8 cellular contexts compared by ENCODE assay signal in genomic region chr13:112605531-112605990, GRCh38. TPM values are rescaled to one million over a fixed set of nuclear protein-coding genes. Genes with fewer than 3 reads are reported as not detected.
DNase-seq lines count a peak whose midpoint lies in the region; ATAC-seq and TF ChIP-seq lines count a peak whose summit lies in the region.

No MANE protein-coding gene starts in this region.

- peaks cover 24% of the 10 kb centered on the region for H3K27me3 ChIP-seq in DOHH2 (ENCODE audit: control insufficient read depth, low read length)
- peaks cover 36% of the 10 kb centered on the region for H3K27me3 ChIP-seq in OCI-LY3 (ENCODE audit: low read depth, low read length)
- no peaks in the 10 kb centered on the region for H3K27me3 ChIP-seq in esophagus muscularis mucosa
- no peaks in the 10 kb centered on the region for H3K27me3 ChIP-seq in parathyroid adenoma (ENCODE audit: control insufficient read depth, insufficient read depth, low read length)

- 67% methylated on average over 18 of the region's 18 CpGs for WGBS in esophagus muscularis mucosa

- DNase-seq in esophagus muscularis mucosa (ENCODE audit: extremely low spot score) (peak; percentile 42), SK-N-DZ (ENCODE audit: low spot score) (no peak), iPS-NIHi11 (ENCODE audit: low spot score) (no peak)

- H3K9ac ChIP-seq in OCI-LY3 (ENCODE audit: low read length) (peak overlapping the region; percentile 57), parathyroid adenoma (peak overlapping the region; percentile 37)

- intact Hi-C loops in esophagus muscularis mucosa (cut with DNase I): loop anchor here (5.0 kb wide), 2 partner anchors 163 to 1133 kb away; no protein-coding TSS in a partner anchor

- TF ChIP-seq POLR2A in esophagus muscularis mucosa (IDR thresholded peaks at IDR 0.05; ENCODE audit: low read depth): no peak

- H4K20me1 ChIP-seq in DOHH2 (ENCODE audit: control insufficient read depth, insufficient read depth, low read depth, low read length): no peaks in the 10 kb centered on the region
- no peaks in the 10 kb centered on the region for H4K20me1 ChIP-seq in OCI-LY3 (ENCODE audit: insufficient read depth, low read length)

- no peak for TF ChIP-seq EP300 in esophagus muscularis mucosa (IDR thresholded peaks at IDR 0.05)

- H2AFZ ChIP-seq in OCI-LY3 (ENCODE audit: low read depth, low read length) (peak overlapping the region; percentile 98; the same call in 1 of the 2 replicates), parathyroid adenoma (peak overlapping the region; percentile 76)

- no peaks in the 10 kb centered on the region for H3K9me3 ChIP-seq in DOHH2 (ENCODE audit: control insufficient read depth, insufficient read depth, low read length)
- peaks cover 12% of the 10 kb centered on the region; the same call in 1 of the 2 replicates for H3K9me3 ChIP-seq in OCI-LY3 (ENCODE audit: insufficient read depth, low read length)
- no peaks in the 10 kb centered on the region for H3K9me3 ChIP-seq in esophagus muscularis mucosa
- H3K9me3 ChIP-seq in parathyroid adenoma (ENCODE audit: control insufficient read depth, low read length): no peaks in the 10 kb centered on the region

- no peaks in the 10 kb centered on the region for H3K79me2 ChIP-seq in DOHH2 (ENCODE audit: control insufficient read depth, low read length)
- no peaks in the 10 kb centered on the region for H3K79me2 ChIP-seq in OCI-LY3 (ENCODE audit: low read length)
- no peaks in the 10 kb centered on the region for H3K79me2 ChIP-seq in parathyroid adenoma

- H3K4me1 ChIP-seq in DOHH2 (ENCODE audit: control insufficient read depth, low read length): peaks cover 5% of the 10 kb centered on the region
- peaks cover 13% of the 10 kb centered on the region; the same call in 1 of the 2 replicates for H3K4me1 ChIP-seq in OCI-LY3 (ENCODE audit: low read length)
- peaks cover 8 to 13% (median 11%) of the 10 kb centered on the region in 4 donors for H3K4me1 ChIP-seq in esophagus muscularis mucosa
- no peaks in the 10 kb centered on the region for H3K4me1 ChIP-seq in parathyroid adenoma

- H3K4me3 ChIP-seq in DOHH2 (ENCODE audit: low read length) (peak overlapping the region; percentile 65; the same call in 1 of the 2 replicates), OCI-LY3 (ENCODE audit: low read length) (peak overlapping the region; percentile 81), esophagus muscularis mucosa (peak overlapping the region; percentile 52 to 61 (median 53)), parathyroid adenoma (ENCODE audit: low read depth, low read length) (peak overlapping the region; percentile 55)

- H3K36me3 ChIP-seq in DOHH2 (ENCODE audit: control insufficient read depth, low read length) (no peaks in the 10 kb centered on the region), OCI-LY3 (replicated peaks; ENCODE audit: low read depth, low read length) (no peaks in the 10 kb centered on the region), esophagus muscularis mucosa (no peaks in the 10 kb centered on the region), parathyroid adenoma (ENCODE audit: control insufficient read depth, insufficient read depth, low read length) (no peaks in the 10 kb centered on the region)

- H3K9me2 ChIP-seq in DOHH2 (replicated peaks; ENCODE audit: control insufficient read depth, low read length): no peaks in the 10 kb centered on the region

- ATAC-seq in GM19324 (IDR thresholded peaks at IDR 0.05; ENCODE audit: low FRiP score, unreplicated experiment) (no peak), HG03025 (IDR thresholded peaks at IDR 0.05; ENCODE audit: low FRiP score, unreplicated experiment) (no peak)

- TF ChIP-seq CTCF in DOHH2 (IDR thresholded peaks at IDR 0.05; ENCODE audit: low read depth, low read length, poor library complexity, severe bottlenecking) (no peak), OCI-LY3 (IDR thresholded peaks at IDR 0.05; ENCODE audit: low read depth, low read length) (no peak), esophagus muscularis mucosa (IDR thresholded peaks at IDR 0.05) (no peak), parathyroid adenoma (IDR thresholded peaks at IDR 0.05) (no peak)

- H3K27ac ChIP-seq in DOHH2 (ENCODE audit: low read depth, low read length) (no peak overlapping the region), OCI-LY3 (ENCODE audit: low read length) (no peak overlapping the region), esophagus muscularis mucosa (replicated peaks in 1 of 4) (peak overlapping the region; percentile 65 to 81 (median 76)), parathyroid adenoma (no peak overlapping the region)

- H3F3A ChIP-seq in DOHH2 (ENCODE audit: control insufficient read depth, insufficient read depth): no peaks in the 10 kb centered on the region

- H3K4me2 ChIP-seq in DOHH2 (ENCODE audit: low read length): peak overlapping the region; percentile 71; the same call in 1 of the 2 replicates
- H3K4me2 ChIP-seq in OCI-LY3 (ENCODE audit: low read length): peak overlapping the region; percentile 96
- peak overlapping the region; percentile 91 for H3K4me2 ChIP-seq in parathyroid adenoma (ENCODE audit: low read length)

RNA-seq across cellular contexts. Expression of gene TUBGCP3, which starts 17.6 kb away (rescaled TPM):
- total RNA-seq in esophagus muscularis mucosa: 10 to 100 TPM; 25.2 to 33.6 (median 30.6) TPM
- polyA plus RNA-seq in SK-N-DZ (2014; cell fraction: cytosol; rRNA removed): 20.4 and 26.1 TPM in 2 replicates
- polyA plus RNA-seq in SK-N-DZ (2014; cell fraction: nucleus; rRNA removed): 33.0 and 85.3 TPM in 2 replicates

Comparison
In these comparisons a context has a peak if more than half of its experiments do, and no peak if none do; other contexts are left out.
1. H3K27ac ChIP-seq: peak in esophagus muscularis mucosa (4 of 4); none in DOHH2 (single experiment), OCI-LY3 (single experiment) and parathyroid adenoma (single experiment).
2. Peak in every context shown above with its lines, with median percentiles within 50 percentile points of each other: H3K4me2 ChIP-seq and H3K4me3 ChIP-seq.